18 cellular contexts compared by ENCODE assay signal in the genomic region with DNA sequence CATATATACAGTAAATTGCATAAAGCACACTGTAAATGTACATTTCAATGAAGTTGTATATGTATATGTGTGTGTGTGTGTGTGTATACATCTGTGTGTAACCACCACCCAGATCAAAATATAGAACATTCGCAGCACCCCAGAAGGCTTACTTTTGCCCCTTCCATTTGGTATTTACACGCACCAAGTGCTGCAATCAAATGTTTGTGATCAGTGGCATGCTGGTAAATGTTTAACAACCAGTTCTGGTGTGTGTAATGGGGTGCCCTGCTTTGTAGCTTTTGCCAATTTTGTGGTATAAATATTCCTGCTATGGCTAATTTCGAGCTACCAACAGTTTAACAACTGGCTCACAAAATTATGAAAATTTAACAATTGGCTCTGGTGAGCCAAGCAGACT.
DNase-seq lines count a peak whose midpoint lies in the region; ATAC-seq and TF ChIP-seq lines count a peak whose summit lies in the region.
"Had no signal": no experiment of that assay in that cellular context is flagged by ENCODE, and none has a peak within 500 bp of the region (broad histone marks: within the 10 kb centered on the region; RNA-seq: fewer than 3 reads in every experiment).

No MANE protein-coding gene starts in this region.

- POLR2A ChIA-PET in HCT116 (lab: Charles Lee) = interaction anchor here (1.9 kb wide), 1 partner anchor 12 kb away, joined by 4 read pairs; no protein-coding TSS in a partner anchor

- no peak for ATAC-seq in HCT116

- no peak overlapping the region for H3K4me3 Mint-ChIP-seq in chondrocyte (ENCODE audit: unreplicated experiment)

- H3K79me2 ChIP-seq in HCT116 (ENCODE audit: insufficient read depth, low read length) = no peaks in the 10 kb centered on the region

- H3K9me2 ChIP-seq in HCT116 (ENCODE audit: insufficient read depth) = no peaks in the 10 kb centered on the region

- no peak overlapping the region for H3K4me3 ChIP-seq in HCT116 (replicated peaks in 1 of 2; ENCODE audit: low read depth in 1 of 2, low read length in 2 of 2)
- no peak overlapping the region for H3K4me3 ChIP-seq in sigmoid colon
- H3K4me3 ChIP-seq: neural progenitor cell, SJCRH30 had no signal

- WGBS in sigmoid colon, 2 donors = 23 to 61% methylated on average over 3 of the region's 3 CpGs

- DNase-seq in HCT116 (ENCODE audit: low read depth, low spot score) (no peak), chondrocyte (ENCODE audit: low spot score) (no peak), mesenteric fat pad (ENCODE audit: low spot score) (peak; percentile 9), sigmoid colon (peak; percentile 0), hepatic stellate cell (ENCODE audit: low spot score) (no peak), NCI-H345 (lab: John Stamatoyannopoulos, UW) (no peak)
- DNase-seq in stimulated activated CD4-positive, alpha-beta T cell treated with anti-CD3 and anti-CD28 coated beads, Interleukin-4, amount 100 ng/mL, for 4 hours = no peak
- DNase-seq: activated gamma-delta T cell; GDM1; KBM-7; NCI-H1694; NCI-H82; OCI-M1; stimulated activated CD8-positive, alpha-beta memory T cell treated with anti-CD3 and anti-CD28 coated beads, Interleukin-4, amount 100 ng/mL, for 48 hours; T-helper 2 cell had no signal

- CTCF ChIA-PET in HCT116 (lab: Charles Lee) = interaction anchor here (3.1 to 4.2 kb wide), 2 partner anchors 9 to 12 kb away, joined by 19 to 21 read pairs; no protein-coding TSS in a partner anchor

- TF ChIP-seq RAD21 in HCT116 (IDR thresholded peaks at IDR 0.05; ENCODE audit: low read depth) = no peak

- BruUV-seq in HCT116 (replicated peaks; lab: Mats Ljungman, UMichigan) = no TSS peak

- TF ChIP-seq CTCF in HCT116 (IDR thresholded peaks at IDR 0.05 in 2 of 3, conservative IDR thresholded peaks at IDR 0.05 in 1 of 3; ENCODE audit: borderline replicate concordance in 1 of 3, insufficient read depth in 1 of 3, low read depth in 2 of 3, low read length in 2 of 3) = no peak
- no peak for TF ChIP-seq CTCF in chondrocyte (IDR thresholded peaks at IDR 0.05)
- TF ChIP-seq CTCF in sigmoid colon (IDR thresholded peaks at IDR 0.05) = no peak

- peaks cover 37% of the 10 kb centered on the region for H3K4me1 Mint-ChIP-seq in chondrocyte (ENCODE audit: low read depth)

- H3K27ac ChIP-seq in HCT116 (ENCODE audit: low read depth, low read length) (no peak overlapping the region), sigmoid colon (peak overlapping the region; percentile 68 to 78 (median 73))
- H3K27ac ChIP-seq: foreskin keratinocyte, neural progenitor cell had no signal

- no peaks in the 10 kb centered on the region for H4K20me1 ChIP-seq in HCT116 (ENCODE audit: insufficient read depth)

- H3K4me1 ChIP-seq in HCT116 (ENCODE audit: control insufficient read depth in 1 of 2, insufficient read depth in 2 of 2, low read length in 2 of 2) = peaks cover 12 to 18% of the 10 kb centered on the region in 2 experiments
- H3K4me1 ChIP-seq in sigmoid colon = peaks cover 0 to 39% (median 22%) of the 10 kb centered on the region in 4 donors
- H3K4me1 ChIP-seq: neural progenitor cell had no signal

- RAD21 ChIA-PET in HCT116 (lab: Charles Lee; ENCODE audit: low non-redundant PET in 1 of 2, low total read pairs in 2 of 2, uncharacterized antibody in 2 of 2, unreplicated experiment in 2 of 2) = no interaction called here

- no peak for TF ChIP-seq EP300 in sigmoid colon (IDR thresholded peaks at IDR 0.05)

- H3K27me3 Mint-ChIP-seq in chondrocyte (ENCODE audit: low read depth) = no peaks in the 10 kb centered on the region

- no peaks in the 10 kb centered on the region for H3K9me3 Mint-ChIP-seq in chondrocyte (ENCODE audit: low read depth)

- H3K4me2 ChIP-seq in HCT116 (ENCODE audit: low read length) = peak overlapping the region; percentile 41
- H3K4me2 ChIP-seq: neural progenitor cell had no signal

- no peaks in the 10 kb centered on the region for H3K27me3 ChIP-seq in HCT116 (ENCODE audit: insufficient read depth, low read length)
- H3K27me3 ChIP-seq in sigmoid colon = peaks cover 0 to 3% (median 0%) of the 10 kb centered on the region in 3 donors
- H3K27me3 ChIP-seq: foreskin keratinocyte, neural progenitor cell, SJCRH30 had no signal

- TF ChIP-seq POLR2A in HCT116 (IDR thresholded peaks at IDR 0.05; ENCODE audit: borderline replicate concordance, extremely low read depth, insufficient read depth, insufficient read length) (no peak), sigmoid colon (IDR thresholded peaks at IDR 0.05) (no peak)

- H2AFZ ChIP-seq in HCT116 (ENCODE audit: low read depth, low read length, poor library complexity, severe bottlenecking) = no peak overlapping the region
- H2AFZ ChIP-seq: neural progenitor cell had no signal

- H3K27ac Mint-ChIP-seq in chondrocyte (ENCODE audit: unreplicated experiment) = peak overlapping the region; percentile 76
- H3K27ac Mint-ChIP-seq: neural progenitor cell had no signal

- H3K36me3 Mint-ChIP-seq in chondrocyte (ENCODE audit: low read depth) = no peaks in the 10 kb centered on the region

- H3K9me3 ChIP-seq in HCT116 (ENCODE audit: control insufficient read depth in 1 of 2, insufficient read depth in 1 of 2, low read depth in 1 of 2, low read length in 2 of 2) (no peaks in the 10 kb centered on the region), sigmoid colon (no peaks in the 10 kb centered on the region)
- H3K9me3 ChIP-seq: SJCRH30 had no signal

- no peak overlapping the region for H3K9ac ChIP-seq in HCT116 (ENCODE audit: low read length)
- H3K9ac ChIP-seq: neural progenitor cell had no signal

- intact Hi-C loops in HCT116 (cut with micrococcal nuclease) = no loop called here
- intact Hi-C loops in sigmoid colon (cut with DNase I) = no loop called here

- H3K36me3 ChIP-seq in HCT116 (ENCODE audit: control insufficient read depth in 1 of 2, insufficient read depth in 2 of 2, low read length in 2 of 2) (no peaks in the 10 kb centered on the region), sigmoid colon (no peaks in the 10 kb centered on the region)
- H3K36me3 ChIP-seq: neural progenitor cell, SJCRH30 had no signal

TF ChIP-seq in HCT116, 20 proteins besides CTCF, POLR2A, EP300 and RAD21:
- no peak for TF ChIP-seq YY1 (IDR thresholded peaks at IDR 0.05; ENCODE audit: extremely low read depth, insufficient replicate concordance, low read depth, low read length)

Comparison
In these comparisons a context has a peak if more than half of its experiments do, and no peak if none do; other contexts are left out.
1. DNase-seq: peak in mesenteric fat pad (single experiment) and sigmoid colon (single experiment); none in HCT116 (single experiment), chondrocyte (single experiment), hepatic stellate cell (single experiment), NCI-H345 (single experiment) and stimulated activated CD4-positive, alpha-beta T cell treated with anti-CD3 and anti-CD28 coated beads, Interleukin-4, amount 100 ng/mL, for 4 hours (0 of 2).